In genomic region chr3:133836497-133837158, GRCh38 we compare ENCODE assay signal across 29 cellular contexts. TPM values are rescaled to one million over a fixed set of nuclear protein-coding genes. Genes with fewer than 3 reads are reported as not detected.
DNase-seq lines count a peak whose midpoint lies in the region; ATAC-seq, FAIRE-seq and TF ChIP-seq lines count a peak whose summit lies in the region.
"Had no signal": no experiment of that assay in that cellular context is flagged by ENCODE, and none has a peak within 500 bp of the region (broad histone marks: within the 10 kb centered on the region; RNA-seq: fewer than 3 reads in every experiment).

No MANE protein-coding gene starts in this region.

- peak; percentile 6 to 9 for DNase-seq in activated T-cell treated with anti-CD3 and anti-CD28 coated beads, Interleukin-2, amount 50 U/mL, for 48 hours
- DNase-seq in activated T-cell treated with anti-CD3 and anti-CD28 coated beads, Interleukin-2, amount 50 U/mL, for 24 hours: no peak
- peak; percentile 17 for DNase-seq in H9
- peak; percentile 34 for DNase-seq in islet precursor cell
- DNase-seq in stimulated activated effector memory CD8-positive, alpha-beta T cell treated with anti-CD3 and anti-CD28 coated beads, Interleukin-12 subunit alpha, Interleukin-12 subunit beta, amount 100 ng/mL, for 72 hours (ENCODE audit: low spot score in 2 of 2): no peak
- no peak for DNase-seq in D721Med (ENCODE audit: insufficient read length, low spot score)
- no peak for DNase-seq in PC-3
- DNase-seq: CD4-positive, alpha-beta memory T cell; COR-L47; HFFc6; Kasumi-1; NCI-H1092 treated with DMSO at 0.1 percent for 48 hours; NCI-H1436; NCI-H187; NCI-H2081 treated with DMSO at 0.1 percent for 48 hours; NCI-H2171; NCI-H226; NCI-H510A; NCI-H69; SIG-M5 had no signal

- H3K9ac ChIP-seq in H9 (ENCODE audit: extremely low read depth, insufficient read length, low read length) (no peak overlapping the region), PC-3 (ENCODE audit: low read length) (no peak overlapping the region)
- H3K9ac ChIP-seq: BLaER1 had no signal

- H2BK12ac ChIP-seq in H9 (ENCODE audit: insufficient read length, low read depth, low read length): no peak overlapping the region

- H3K79me1 ChIP-seq in H9 (ENCODE audit: insufficient read depth, low read depth, low read length, poor library complexity, severe bottlenecking): no peaks in the 10 kb centered on the region

- H3K9me2 ChIP-seq in PC-3 (replicated peaks; ENCODE audit: low read length): no peaks in the 10 kb centered on the region

- no peaks in the 10 kb centered on the region for H3K27me3 Mint-ChIP-seq in activated T-cell treated with anti-CD3 and anti-CD28 coated beads, Interleukin-2, amount 50 U/mL, for 24 hours
- H3K27me3 Mint-ChIP-seq in H9 (ENCODE audit: low read depth): no peaks in the 10 kb centered on the region

- no peak overlapping the region for H3K18ac ChIP-seq in H9 (ENCODE audit: insufficient read length, low read depth, low read length)

- POLR2A ChIA-PET in PC-3 (lab: Charles Lee; ENCODE audit: unreplicated experiment): no interaction called here

- CTCF ChIA-PET in PC-3 (lab: Charles Lee): no interaction called here

- no peak overlapping the region for H2BK5ac ChIP-seq in H9 (ENCODE audit: insufficient read length, low read length)

- no CpG with 5 or more reads among the region's 6 CpGs for WGBS in H9 (ENCODE audit: extremely low coverage, insufficient read length, low lambda C conversion rate)

- no peaks in the 10 kb centered on the region for H3K23me2 ChIP-seq in H9 (ENCODE audit: insufficient read length, low read depth, low read length, poor library complexity, severe bottlenecking)

- no peak overlapping the region for H2BK15ac ChIP-seq in H9 (ENCODE audit: low read depth, low read length)

- no peak overlapping the region for H3K4ac ChIP-seq in H9 (ENCODE audit: low read depth, low read length)

- no peaks in the 10 kb centered on the region for H3K36me3 Mint-ChIP-seq in activated T-cell treated with anti-CD3 and anti-CD28 coated beads, Interleukin-2, amount 50 U/mL, for 24 hours (ENCODE audit: low read depth)
- peaks cover 0 to 3% (median 1%) of the 10 kb centered on the region in 3 experiments; a peak in 1 of 7 replicates for H3K36me3 Mint-ChIP-seq in H9 (ENCODE audit: insufficient read depth in 1 of 3, low read depth in 3 of 3)
- H3K36me3 Mint-ChIP-seq in stimulated activated effector memory CD8-positive, alpha-beta T cell treated with anti-CD3 and anti-CD28 coated beads, Interleukin-12 subunit alpha, Interleukin-12 subunit beta, amount 100 ng/mL, for 72 hours: peaks cover 14% of the 10 kb centered on the region
- H3K36me3 Mint-ChIP-seq: CD4-positive, alpha-beta memory T cell had no signal

- H4K20me1 ChIP-seq in H9 (ENCODE audit: control insufficient read depth, insufficient read depth, insufficient read length) (no peaks in the 10 kb centered on the region), PC-3 (ENCODE audit: low read length) (no peaks in the 10 kb centered on the region)
- H4K20me1 ChIP-seq: BLaER1 had no signal

- H3K9me3 Mint-ChIP-seq in activated T-cell treated with anti-CD3 and anti-CD28 coated beads, Interleukin-2, amount 50 U/mL, for 24 hours: no peaks in the 10 kb centered on the region
- no peaks in the 10 kb centered on the region for H3K9me3 Mint-ChIP-seq in H9
- H3K9me3 Mint-ChIP-seq in stimulated activated effector memory CD8-positive, alpha-beta T cell treated with anti-CD3 and anti-CD28 coated beads, Interleukin-12 subunit alpha, Interleukin-12 subunit beta, amount 100 ng/mL, for 72 hours: no peaks in the 10 kb centered on the region
- H3K9me3 Mint-ChIP-seq: CD4-positive, alpha-beta memory T cell; GM23338; HFFc6 had no signal

- no peak overlapping the region for H2AK5ac ChIP-seq in H9 (ENCODE audit: insufficient read length, low read length)

- H3K9me3 ChIP-seq in H9 (ENCODE audit: control insufficient read depth, low read depth, low read length): no peaks in the 10 kb centered on the region
- H3K9me3 ChIP-seq in PC-3 (ENCODE audit: low read length): no peaks in the 10 kb centered on the region
- H3K9me3 ChIP-seq: BLaER1, HAP-1 had no signal

- no peak for FAIRE-seq in D721Med (lab: Jason Lieb, UNC)
- FAIRE-seq: G401.6 had no signal

- H3K4me2 ChIP-seq in H9 (ENCODE audit: insufficient read depth, insufficient read length, low read length) (no peak overlapping the region), PC-3 (ENCODE audit: low read length) (no peak overlapping the region)
- H3K4me2 ChIP-seq: GM23338 had no signal

- H3K4me3 Mint-ChIP-seq in activated T-cell treated with anti-CD3 and anti-CD28 coated beads, Interleukin-2, amount 50 U/mL, for 24 hours: no peak overlapping the region
- H3K4me3 Mint-ChIP-seq in H9: no peak overlapping the region
- no peak overlapping the region for H3K4me3 Mint-ChIP-seq in stimulated activated effector memory CD8-positive, alpha-beta T cell treated with anti-CD3 and anti-CD28 coated beads, Interleukin-12 subunit alpha, Interleukin-12 subunit beta, amount 100 ng/mL, for 72 hours
- H3K4me3 Mint-ChIP-seq: CD4-positive, alpha-beta memory T cell; GM23338; HFFc6 had no signal

- TF ChIP-seq CTCF in H9 (conservative IDR thresholded peaks at IDR 0.05): no peak
- TF ChIP-seq CTCF in D721Med (IDR thresholded peaks at IDR 0.05; ENCODE audit: insufficient read depth, missing control alignments): no peak
- no peak for TF ChIP-seq CTCF in PC-3 (conservative IDR thresholded peaks at IDR 0.05; ENCODE audit: low read depth, low read length)

- no peak overlapping the region for H2BK20ac ChIP-seq in H9 (ENCODE audit: low read depth, low read length, poor library complexity, severe bottlenecking)

- H3K79me2 ChIP-seq in H9 (ENCODE audit: insufficient read depth, low read length) (no peaks in the 10 kb centered on the region), PC-3 (ENCODE audit: low read length) (no peaks in the 10 kb centered on the region)

- no peak for ATAC-seq in stimulated activated effector memory CD8-positive, alpha-beta T cell treated with anti-CD3 and anti-CD28 coated beads, Interleukin-12 subunit alpha, Interleukin-12 subunit beta, amount 100 ng/mL, for 72 hours
- no peak for ATAC-seq in HG02884 (IDR thresholded peaks at IDR 0.05; ENCODE audit: unreplicated experiment)
- no peak for ATAC-seq in PC-3
- ATAC-seq: GM23338, Panc1 had no signal

- no peak overlapping the region for H3K4me3 ChIP-seq in PC-3 (ENCODE audit: low read length)
- H3K4me3 ChIP-seq: BLaER1, GM23338, HAP-1, SK-N-MC had no signal

- H4K5ac ChIP-seq in H9 (ENCODE audit: insufficient read length, low read depth, low read length): no peak overlapping the region

- H3K4me1 Mint-ChIP-seq in activated T-cell treated with anti-CD3 and anti-CD28 coated beads, Interleukin-2, amount 50 U/mL, for 24 hours (ENCODE audit: low read depth): no peaks in the 10 kb centered on the region
- H3K4me1 Mint-ChIP-seq in H9: no peaks in the 10 kb centered on the region
- H3K4me1 Mint-ChIP-seq in stimulated activated effector memory CD8-positive, alpha-beta T cell treated with anti-CD3 and anti-CD28 coated beads, Interleukin-12 subunit alpha, Interleukin-12 subunit beta, amount 100 ng/mL, for 72 hours: no peaks in the 10 kb centered on the region
- H3K4me1 Mint-ChIP-seq: CD4-positive, alpha-beta memory T cell had no signal

- no peaks in the 10 kb centered on the region for H3K36me3 ChIP-seq in PC-3 (ENCODE audit: low read depth, low read length)
- H3K36me3 ChIP-seq: BLaER1, HAP-1 had no signal

- H3K56ac ChIP-seq in H9 (ENCODE audit: insufficient read length, low read depth, low read length): no peak overlapping the region

- intact Hi-C loops in PC-3 (cut with micrococcal nuclease): no loop called here

- no peak overlapping the region for H3K14ac ChIP-seq in H9 (ENCODE audit: insufficient read depth, low read length)

- no TSS peak for BruUV-seq in PC-3 (replicated peaks; lab: Mats Ljungman, UMichigan)

- no peak overlapping the region for H4K91ac ChIP-seq in H9 (ENCODE audit: insufficient read length, low read depth, low read length)

- no peaks in the 10 kb centered on the region for H3F3A ChIP-seq in PC-3 (ENCODE audit: low read length, unreplicated experiment)

- no peak overlapping the region for H4K8ac ChIP-seq in H9 (replicated peaks; ENCODE audit: insufficient read length, low read depth, low read length)

- H3K4me1 ChIP-seq in H9 (ENCODE audit: insufficient read depth, low read length): no peaks in the 10 kb centered on the region
- H3K4me1 ChIP-seq in PC-3 (ENCODE audit: insufficient read depth, low read length): no peaks in the 10 kb centered on the region
- H3K4me1 ChIP-seq: HAP-1 had no signal

- H2BK120ac ChIP-seq in H9 (ENCODE audit: low read depth, low read length, poor library complexity, severe bottlenecking): no peak overlapping the region

- no peaks in the 10 kb centered on the region for H3K27me3 ChIP-seq in H9 (ENCODE audit: insufficient read depth, low read length)
- H3K27me3 ChIP-seq in PC-3 (ENCODE audit: low read length): no peaks in the 10 kb centered on the region
- H3K27me3 ChIP-seq: BLaER1 had no signal

- H3T11ph ChIP-seq in H9 (ENCODE audit: low read length): no peak overlapping the region

- H3K23ac ChIP-seq in H9 (ENCODE audit: insufficient read length, low read depth, low read length): no peak overlapping the region

- no peak overlapping the region for H3K27ac Mint-ChIP-seq in activated T-cell treated with anti-CD3 and anti-CD28 coated beads, Interleukin-2, amount 50 U/mL, for 24 hours
- 0 out of 7 replicates have a peak overlapping the region, but pooled peaks of 1 of the 3 experiments have one; percentile 20 for H3K27ac Mint-ChIP-seq in H9
- peak overlapping the region; percentile 54 for H3K27ac Mint-ChIP-seq in stimulated activated effector memory CD8-positive, alpha-beta T cell treated with anti-CD3 and anti-CD28 coated beads, Interleukin-12 subunit alpha, Interleukin-12 subunit beta, amount 100 ng/mL, for 72 hours
- H3K27ac Mint-ChIP-seq: CD4-positive, alpha-beta memory T cell; GM23338; HFFc6 had no signal

- no peak overlapping the region for H3K27ac ChIP-seq in H9 (ENCODE audit: insufficient read length, low read depth, low read length)
- no peak overlapping the region for H3K27ac ChIP-seq in PC-3 (ENCODE audit: low read length)
- H3K27ac ChIP-seq: BLaER1, RWPE1, SK-N-MC had no signal

- H2AFZ ChIP-seq in H9 (ENCODE audit: low read length) (no peak overlapping the region), PC-3 (ENCODE audit: low read length) (no peak overlapping the region)
- H2AFZ ChIP-seq: GM23338 had no signal

RNA-seq across cellular contexts. Expression of gene SRPRB, which starts 31.0 kb away (rescaled TPM):
- total RNA-seq in H9 (2021): 53.7 and 54.8 TPM in 2 replicates
- 41.1 and 43.4 TPM in 2 replicates for total RNA-seq in PC-3 (2014; rRNA removed)

RNA-seq across cellular contexts. Expression of gene RAB6B, which starts 59.1 kb away (rescaled TPM):
- total RNA-seq in H9 (2021) (12.3 and 14.8 TPM in 2 replicates), PC-3 (2014; rRNA removed) (0.22 and 0.75 TPM in 2 replicates)
- total RNA-seq: HT-29 had no signal

Comparison
In these comparisons a context has a peak if more than half of its experiments do, and no peak if none do; other contexts are left out.
1. DNase-seq: peak in activated T-cell treated with anti-CD3 and anti-CD28 coated beads, Interleukin-2, amount 50 U/mL, for 48 hours (2 of 2), H9 (single experiment) and islet precursor cell (single experiment); none in activated T-cell treated with anti-CD3 and anti-CD28 coated beads, Interleukin-2, amount 50 U/mL, for 24 hours (single experiment), stimulated activated effector memory CD8-positive, alpha-beta T cell treated with anti-CD3 and anti-CD28 coated beads, Interleukin-12 subunit alpha, Interleukin-12 subunit beta, amount 100 ng/mL, for 72 hours (0 of 2), D721Med (single experiment) and PC-3 (single experiment).